Comparison of ENCODE assay signal across 10 cellular contexts in the genomic region with DNA sequence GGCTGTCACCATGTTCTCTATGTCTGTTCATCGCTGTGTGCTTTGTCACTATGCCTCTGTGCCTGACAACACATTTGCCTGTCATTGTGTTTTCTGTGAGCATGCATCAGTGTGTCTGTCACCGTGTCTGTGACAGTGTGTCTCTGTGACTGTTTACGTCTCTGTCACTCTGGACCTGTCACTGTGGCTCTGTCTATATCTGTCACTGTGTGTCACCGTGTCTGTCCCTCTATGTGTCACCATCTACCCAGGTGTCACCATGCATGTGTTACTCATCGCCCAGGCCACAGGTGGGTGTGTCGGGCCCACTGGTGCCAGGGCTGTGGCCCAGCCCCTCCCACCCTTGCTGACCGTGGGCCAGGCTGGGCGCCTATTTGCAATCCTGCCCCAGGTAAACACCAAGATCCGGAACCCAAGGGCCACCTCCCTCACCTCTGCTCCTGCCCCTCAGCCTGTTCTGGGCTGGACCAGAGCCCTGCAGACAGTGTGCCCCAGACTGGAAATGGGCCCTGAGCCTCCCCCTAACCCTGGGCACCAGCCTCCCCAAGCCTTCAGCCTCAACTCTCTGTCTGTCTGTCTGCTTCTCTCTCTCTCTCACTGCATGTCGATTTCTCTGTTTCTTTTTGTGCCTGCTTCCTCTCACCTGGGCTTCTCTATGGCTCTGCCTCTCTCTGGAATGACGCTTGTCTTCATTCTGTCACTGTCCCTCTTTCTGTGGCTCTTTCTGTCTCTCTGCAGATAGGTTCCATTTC. TPM values are rescaled to one million over a fixed set of nuclear protein-coding genes. Genes with fewer than 3 reads are reported as not detected.
DNase-seq lines count a peak whose midpoint lies in the region; ATAC-seq, FAIRE-seq and TF ChIP-seq lines count a peak whose summit lies in the region.
"Had no signal": no experiment of that assay in that cellular context is flagged by ENCODE, and none has a peak within 500 bp of the region (broad histone marks: within the 10 kb centered on the region; RNA-seq: fewer than 3 reads in every experiment).

No MANE protein-coding gene starts in this region.

- intact Hi-C loops in HepG2 (cut with micrococcal nuclease; ENCODE audit: unreplicated experiment) = no loop called here

- peak overlapping the region; percentile 41 for H3K27ac Mint-ChIP-seq in activated naive CD8-positive, alpha-beta T cell
- no peak overlapping the region for H3K27ac Mint-ChIP-seq in activated naive CD8-positive, alpha-beta T cell treated with anti-CD3 and anti-CD28 coated beads for 36 hours

- peak overlapping the region; percentile 48 for H3K9ac ChIP-seq in HepG2 (ENCODE audit: insufficient read depth, low read depth, low read length)

- H3K27ac ChIP-seq in HepG2 (ENCODE audit: extremely low read length, insufficient read depth, low read length) = peak overlapping the region; percentile 94

- peak overlapping the region; percentile 8 to 69 (median 26); a peak in 5 of 6 replicates for H3K4me3 ChIP-seq in HepG2 (replicated peaks in 1 of 3; ENCODE audit: insufficient read depth in 1 of 3, low read depth in 2 of 3, low read length in 3 of 3)

- H3K27me3 ChIP-seq in HepG2 (ENCODE audit: control insufficient read depth in 1 of 2, insufficient read depth in 2 of 2, low read length in 2 of 2) = no peaks in the 10 kb centered on the region
- H3K27me3 ChIP-seq: BE2C had no signal

- H3K4me1 Mint-ChIP-seq in activated naive CD8-positive, alpha-beta T cell (ENCODE audit: low read depth) = peaks cover 21% of the 10 kb centered on the region
- H3K4me1 Mint-ChIP-seq in activated naive CD8-positive, alpha-beta T cell treated with anti-CD3 and anti-CD28 coated beads for 36 hours = peaks cover 22% of the 10 kb centered on the region

- BruUV-seq in HepG2 (replicated peaks; lab: Mats Ljungman, UMichigan) = no TSS peak

- no peaks in the 10 kb centered on the region; a peak in 2 of 5 replicates for H3K36me3 ChIP-seq in HepG2 (replicated peaks in 1 of 2; ENCODE audit: control insufficient read depth in 1 of 2, insufficient read depth in 2 of 2, low read length in 2 of 2)
- H3K36me3 ChIP-seq: BE2C had no signal

- DNase-seq in activated naive CD8-positive, alpha-beta T cell treated with anti-CD3 and anti-CD28 coated beads for 36 hours = no peak
- peak; percentile 66 for DNase-seq in HepG2 (ENCODE audit: low spot score)
- no peak for DNase-seq in urothelium cell line (ENCODE audit: low spot score)
- DNase-seq: BE2C had no signal

- ATAC-seq in HepG2 (peak; percentile 14), GM18505 (IDR thresholded peaks at IDR 0.05; ENCODE audit: unreplicated experiment) (no peak), GM21576 (IDR thresholded peaks at IDR 0.05; ENCODE audit: unreplicated experiment) (no peak)

- H3K36me3 Mint-ChIP-seq in activated naive CD8-positive, alpha-beta T cell = peaks cover under 1% of the 10 kb centered on the region
- peaks cover under 1% of the 10 kb centered on the region for H3K36me3 Mint-ChIP-seq in activated naive CD8-positive, alpha-beta T cell treated with anti-CD3 and anti-CD28 coated beads for 36 hours

- H2AFZ ChIP-seq in HepG2 (ENCODE audit: low read length) = no peak overlapping the region

- POLR2A ChIA-PET in HepG2 (lab: Yijun Ruan, JAX) = interaction anchor here (2.8 to 10.3 kb wide), 2 partner anchors 10 to 14 kb away, joined by 35 to 388 read pairs; a partner anchor contains a TSS

- H3K4me1 ChIP-seq in HepG2 (ENCODE audit: insufficient read depth, low read length) = peaks cover 91% of the 10 kb centered on the region
- H3K4me1 ChIP-seq: BE2C had no signal

- no peaks in the 10 kb centered on the region for H4K20me1 ChIP-seq in HepG2 (ENCODE audit: insufficient read depth, low read length)

- H3K9me3 ChIP-seq in HepG2 (ENCODE audit: low read length) = no peaks in the 10 kb centered on the region
- H3K9me3 ChIP-seq: BE2C had no signal

- TF ChIP-seq POLR2A in HepG2 (IDR thresholded peaks at IDR 0.05; ENCODE audit: insufficient read depth in 1 of 2, low read depth in 2 of 2, low read length in 2 of 2) (peak in 1 of 2 experiments; percentile 18; a peak in 1 of 4 replicates), GM18505 (IDR thresholded peaks at IDR 0.05; ENCODE audit: borderline replicate concordance, extremely low read depth, insufficient read depth, insufficient read length) (no peak)

- 0 out of 4 replicates have a peak, but pooled peaks of 1 of the 2 experiments have one; percentile 28 for TF ChIP-seq EP300 in HepG2 (IDR thresholded peaks at IDR 0.05; ENCODE audit: low read depth in 2 of 2, low read length in 2 of 2)
- peak; percentile 46; the same call in 1 of the 2 replicates for TF ChIP-seq EP300 in HepG2 (CRISPR knock-in tag; IDR thresholded peaks at IDR 0.05; ENCODE audit: borderline replicate concordance)

- H3K4me2 ChIP-seq in HepG2 (ENCODE audit: low read depth, low read length) = peak overlapping the region; percentile 90

- CTCF ChIA-PET in HepG2 (lab: Yijun Ruan, JAX; ENCODE audit: low intra/inter-chr PET ratio, low total read pairs) = no interaction called here

- TF ChIP-seq CTCF in HepG2 (CRISPR knock-in tag; IDR thresholded peaks at IDR 0.05) = no peak

- no peak for TF ChIP-seq RAD21 in HepG2 (CRISPR knock-in tag; IDR thresholded peaks at IDR 0.05)

- peaks cover 15% of the 10 kb centered on the region for H3K27me3 Mint-ChIP-seq in activated naive CD8-positive, alpha-beta T cell
- peaks cover 23% of the 10 kb centered on the region for H3K27me3 Mint-ChIP-seq in activated naive CD8-positive, alpha-beta T cell treated with anti-CD3 and anti-CD28 coated beads for 36 hours

- H3K79me2 ChIP-seq in HepG2 (ENCODE audit: insufficient read depth, low read length) = peaks cover 7% of the 10 kb centered on the region

- in situ Hi-C loops in HepG2 (cut with HindIII; ENCODE audit: extremely low pct_ligation_motif_present, low pct_unique_long_range_greater_than_20kb) = no loop called here

- 8% methylated on average over 8 of the region's 11 CpGs for WGBS in HepG2 (ENCODE audit: low lambda C conversion rate)

- H3K4me3 Mint-ChIP-seq in activated naive CD8-positive, alpha-beta T cell = no peak overlapping the region
- no peak overlapping the region for H3K4me3 Mint-ChIP-seq in activated naive CD8-positive, alpha-beta T cell treated with anti-CD3 and anti-CD28 coated beads for 36 hours
- H3K4me3 Mint-ChIP-seq: stimulated activated naive CD8-positive, alpha-beta T cell treated with anti-CD3 and anti-CD28 coated beads, Interleukin-15, Interleukin-2, amounts not matched to agents 100 ng/mL and 50 ng/mL, for 24 hours had no signal

- FAIRE-seq in HepG2 (lab: Jason Lieb, UNC) (peak; percentile 36), urothelium cell line (lab: Jason Lieb, UNC) (peak; percentile 86)

- no peaks in the 10 kb centered on the region for H3K9me3 Mint-ChIP-seq in activated naive CD8-positive, alpha-beta T cell (ENCODE audit: low read depth)
- H3K9me3 Mint-ChIP-seq in activated naive CD8-positive, alpha-beta T cell treated with anti-CD3 and anti-CD28 coated beads for 36 hours = no peaks in the 10 kb centered on the region
- H3K9me3 Mint-ChIP-seq: stimulated activated naive CD8-positive, alpha-beta T cell treated with anti-CD3 and anti-CD28 coated beads, Interleukin-15, Interleukin-2, amounts not matched to agents 100 ng/mL and 50 ng/mL, for 24 hours had no signal

RNA-seq across cellular contexts. Expression of a gene that starts 7.7 kb away (rescaled TPM):
- total RNA-seq in activated naive CD8-positive, alpha-beta T cell treated with anti-CD3 and anti-CD28 coated beads for 36 hours = 10 to 100 TPM; 18.5 to 19.5 TPM
- 9.7 and 14.3 TPM in 2 replicates for total RNA-seq in HepG2 (2016; rRNA removed; fragmentation: Illumina TruSeq; extraction: Trizol)
- 2.8 and 3.4 TPM in 2 replicates for total RNA-seq in HepG2 (2016; cell fraction: cytosol; rRNA removed; fragmentation: Illumina TruSeq; extraction: Trizol; ENCODE audit: low read depth)
- total RNA-seq in HepG2 (2016; cell fraction: insoluble cytoplasmic fraction; rRNA removed; fragmentation: Illumina TruSeq; extraction: Trizol) = 10.5 and 13.6 TPM in 2 replicates
- 8.1 and 9.5 TPM in 2 replicates for total RNA-seq in HepG2 (2016; cell fraction: membrane; rRNA removed; fragmentation: Illumina TruSeq; extraction: Trizol)
- total RNA-seq in HepG2 (2016; cell fraction: nucleus; rRNA removed; fragmentation: Illumina TruSeq; extraction: Trizol) = 5.7 and 6.8 TPM in 2 replicates
- polyA plus RNA-seq in HepG2 (2011; rRNA removed) = 4.3 and 6.1 TPM in 2 replicates
- polyA plus RNA-seq in HepG2 (2011; cell fraction: cytosol; rRNA removed) = 4.2 and 8.1 TPM in 2 replicates
- polyA plus RNA-seq in HepG2 (2011; cell fraction: nucleus; rRNA removed) = 6.3 and 6.9 TPM in 2 replicates
- 6.9 and 7.1 TPM in 2 replicates for polyA plus RNA-seq in HepG2 (2012)
- 2.7 TPM in 2 replicates for polyA plus RNA-seq in HepG2 (2016; cell fraction: cytosol; fragmentation: Illumina TruSeq; extraction: Trizol; ENCODE audit: low read depth)
- polyA plus RNA-seq in HepG2 (2016; cell fraction: insoluble cytoplasmic fraction; fragmentation: Illumina TruSeq; extraction: Trizol; ENCODE audit: low read depth) = 13.7 and 14.2 TPM in 2 replicates
- polyA plus RNA-seq in HepG2 (2016; cell fraction: membrane; fragmentation: Illumina TruSeq; extraction: Trizol; ENCODE audit: low read depth) = 5.9 and 6.5 TPM in 2 replicates
- 10.3 and 12.1 TPM in 2 replicates for polyA plus RNA-seq in HepG2 (2016; cell fraction: nucleus; fragmentation: Illumina TruSeq; extraction: Trizol; ENCODE audit: insufficient read depth, low read depth)
- 9.0 and 16.6 TPM in 2 replicates for polyA minus RNA-seq in HepG2 (2011; rRNA and poly(A)+ RNA removed; ENCODE audit: low replicate concordance)
- polyA minus RNA-seq in HepG2 (2011; cell fraction: cytosol; rRNA and poly(A)+ RNA removed) = 10.0 and 10.9 TPM in 2 replicates
- 5.2 and 7.0 TPM in 2 replicates for polyA minus RNA-seq in HepG2 (2011; cell fraction: nucleus; rRNA and poly(A)+ RNA removed)

RNA-seq across cellular contexts. Expression of a gene that starts 14.1 kb away (rescaled TPM):
- total RNA-seq in activated naive CD8-positive, alpha-beta T cell treated with anti-CD3 and anti-CD28 coated beads for 36 hours = under 1 TPM; 0.28 to 0.39 TPM
- total RNA-seq in HepG2 (2016; rRNA removed; fragmentation: Illumina TruSeq; extraction: Trizol) = 27.6 and 29.8 TPM in 2 replicates
- total RNA-seq in HepG2 (2016; cell fraction: cytosol; rRNA removed; fragmentation: Illumina TruSeq; extraction: Trizol; ENCODE audit: low read depth) = 18.2 and 19.5 TPM in 2 replicates
- total RNA-seq in HepG2 (2016; cell fraction: insoluble cytoplasmic fraction; rRNA removed; fragmentation: Illumina TruSeq; extraction: Trizol) = 27.8 and 29.1 TPM in 2 replicates
- 34.4 and 34.7 TPM in 2 replicates for total RNA-seq in HepG2 (2016; cell fraction: membrane; rRNA removed; fragmentation: Illumina TruSeq; extraction: Trizol)
- 12.7 and 14.6 TPM in 2 replicates for total RNA-seq in HepG2 (2016; cell fraction: nucleus; rRNA removed; fragmentation: Illumina TruSeq; extraction: Trizol)
- 47.6 and 61.6 TPM in 2 replicates for polyA plus RNA-seq in HepG2 (2011; rRNA removed)
- polyA plus RNA-seq in HepG2 (2011; cell fraction: cytosol; rRNA removed) = 51.9 and 75.3 TPM in 2 replicates
- polyA plus RNA-seq in HepG2 (2011; cell fraction: nucleus; rRNA removed) = 17.5 and 27.3 TPM in 2 replicates
- polyA plus RNA-seq in HepG2 (2012) = 16.1 and 27.5 TPM in 2 replicates
- 12.4 and 15.4 TPM in 2 replicates for polyA plus RNA-seq in HepG2 (2016; cell fraction: cytosol; fragmentation: Illumina TruSeq; extraction: Trizol; ENCODE audit: low read depth)
- 32.3 and 32.7 TPM in 2 replicates for polyA plus RNA-seq in HepG2 (2016; cell fraction: insoluble cytoplasmic fraction; fragmentation: Illumina TruSeq; extraction: Trizol; ENCODE audit: low read depth)
- 19.9 and 23.8 TPM in 2 replicates for polyA plus RNA-seq in HepG2 (2016; cell fraction: membrane; fragmentation: Illumina TruSeq; extraction: Trizol; ENCODE audit: low read depth)
- 23.8 and 24.4 TPM in 2 replicates for polyA plus RNA-seq in HepG2 (2016; cell fraction: nucleus; fragmentation: Illumina TruSeq; extraction: Trizol; ENCODE audit: insufficient read depth, low read depth)
- 0.42 and 103 TPM in 2 replicates for polyA minus RNA-seq in HepG2 (2011; rRNA and poly(A)+ RNA removed; ENCODE audit: low replicate concordance)
- polyA minus RNA-seq in HepG2 (2011; cell fraction: cytosol; rRNA and poly(A)+ RNA removed) = 27.8 and 30.5 TPM in 2 replicates
- 7.2 and 12.8 TPM in 2 replicates for polyA minus RNA-seq in HepG2 (2011; cell fraction: nucleus; rRNA and poly(A)+ RNA removed)
- total RNA-seq: T-helper 1 cell treated with Interleukin-12 subunit alpha and Interleukin-12 subunit beta and Interleukin-4 antibody, amounts not matched to agents 30 ng/mL and 1 ng/mL, for 36 hours had no signal

RNA-seq across cellular contexts. Expression of a gene that starts 15.3 kb away (rescaled TPM):
- total RNA-seq in activated naive CD8-positive, alpha-beta T cell treated with anti-CD3 and anti-CD28 coated beads for 36 hours = 100 to 1,000 TPM; 104 to 109 TPM
- 19.9 and 21.9 TPM in 2 replicates for total RNA-seq in HepG2 (2016; rRNA removed; fragmentation: Illumina TruSeq; extraction: Trizol)
- 9.2 and 10.2 TPM in 2 replicates for total RNA-seq in HepG2 (2016; cell fraction: cytosol; rRNA removed; fragmentation: Illumina TruSeq; extraction: Trizol; ENCODE audit: low read depth)
- total RNA-seq in HepG2 (2016; cell fraction: insoluble cytoplasmic fraction; rRNA removed; fragmentation: Illumina TruSeq; extraction: Trizol) = 17.2 and 21.4 TPM in 2 replicates
- total RNA-seq in HepG2 (2016; cell fraction: membrane; rRNA removed; fragmentation: Illumina TruSeq; extraction: Trizol) = 13.2 and 15.6 TPM in 2 replicates
- 25.6 and 28.5 TPM in 2 replicates for total RNA-seq in HepG2 (2016; cell fraction: nucleus; rRNA removed; fragmentation: Illumina TruSeq; extraction: Trizol)
- 55.7 and 67.8 TPM in 2 replicates for polyA plus RNA-seq in HepG2 (2011; rRNA removed)
- 29.9 and 41.2 TPM in 2 replicates for polyA plus RNA-seq in HepG2 (2011; cell fraction: cytosol; rRNA removed)
- polyA plus RNA-seq in HepG2 (2011; cell fraction: nucleus; rRNA removed) = 174 and 217 TPM in 2 replicates
- polyA plus RNA-seq in HepG2 (2012) = 38.1 and 46.9 TPM in 2 replicates
- 5.0 and 6.1 TPM in 2 replicates for polyA plus RNA-seq in HepG2 (2016; cell fraction: cytosol; fragmentation: Illumina TruSeq; extraction: Trizol; ENCODE audit: low read depth)
- polyA plus RNA-seq in HepG2 (2016; cell fraction: insoluble cytoplasmic fraction; fragmentation: Illumina TruSeq; extraction: Trizol; ENCODE audit: low read depth) = 26.5 and 39.8 TPM in 2 replicates
- polyA plus RNA-seq in HepG2 (2016; cell fraction: membrane; fragmentation: Illumina TruSeq; extraction: Trizol; ENCODE audit: low read depth) = 10.4 and 10.6 TPM in 2 replicates
- polyA plus RNA-seq in HepG2 (2016; cell fraction: nucleus; fragmentation: Illumina TruSeq; extraction: Trizol; ENCODE audit: insufficient read depth, low read depth) = 86.7 and 87.3 TPM in 2 replicates
- 90.3 and 124 TPM in 2 replicates for polyA minus RNA-seq in HepG2 (2011; rRNA and poly(A)+ RNA removed; ENCODE audit: low replicate concordance)
- polyA minus RNA-seq in HepG2 (2011; cell fraction: cytosol; rRNA and poly(A)+ RNA removed) = 40.3 and 51.8 TPM in 2 replicates
- 40.8 and 43.1 TPM in 2 replicates for polyA minus RNA-seq in HepG2 (2011; cell fraction: nucleus; rRNA and poly(A)+ RNA removed)

RNA-seq across cellular contexts. Expression of a gene that starts 24.2 kb away (rescaled TPM):
- 1 to 10 TPM; 3.9 TPM for total RNA-seq in activated naive CD8-positive, alpha-beta T cell treated with anti-CD3 and anti-CD28 coated beads for 36 hours
- 2.7 TPM in 2 replicates for total RNA-seq in HepG2 (2016; rRNA removed; fragmentation: Illumina TruSeq; extraction: Trizol)
- 4.3 and 5.1 TPM in 2 replicates for total RNA-seq in HepG2 (2016; cell fraction: cytosol; rRNA removed; fragmentation: Illumina TruSeq; extraction: Trizol; ENCODE audit: low read depth)
- 1.9 and 2.9 TPM in 2 replicates for total RNA-seq in HepG2 (2016; cell fraction: insoluble cytoplasmic fraction; rRNA removed; fragmentation: Illumina TruSeq; extraction: Trizol)
- 9.0 and 9.5 TPM in 2 replicates for total RNA-seq in HepG2 (2016; cell fraction: membrane; rRNA removed; fragmentation: Illumina TruSeq; extraction: Trizol)
- 2.3 and 2.8 TPM in 2 replicates for total RNA-seq in HepG2 (2016; cell fraction: nucleus; rRNA removed; fragmentation: Illumina TruSeq; extraction: Trizol)
- polyA plus RNA-seq in HepG2 (2011; rRNA removed) = 2.2 and 2.3 TPM in 2 replicates
- 1.5 and 1.6 TPM in 2 replicates for polyA plus RNA-seq in HepG2 (2011; cell fraction: cytosol; rRNA removed)
- 5.0 and 5.9 TPM in 2 replicates for polyA plus RNA-seq in HepG2 (2011; cell fraction: nucleus; rRNA removed)
- polyA plus RNA-seq in HepG2 (2012) = 5.1 and 6.0 TPM in 2 replicates
- 21.8 and 22.7 TPM in 2 replicates for polyA plus RNA-seq in HepG2 (2016; cell fraction: cytosol; fragmentation: Illumina TruSeq; extraction: Trizol; ENCODE audit: low read depth)
- 6.5 and 9.2 TPM in 2 replicates for polyA plus RNA-seq in HepG2 (2016; cell fraction: insoluble cytoplasmic fraction; fragmentation: Illumina TruSeq; extraction: Trizol; ENCODE audit: low read depth)
- polyA plus RNA-seq in HepG2 (2016; cell fraction: membrane; fragmentation: Illumina TruSeq; extraction: Trizol; ENCODE audit: low read depth) = 27.3 and 32.0 TPM in 2 replicates
- polyA plus RNA-seq in HepG2 (2016; cell fraction: nucleus; fragmentation: Illumina TruSeq; extraction: Trizol; ENCODE audit: insufficient read depth, low read depth) = 16.7 and 17.0 TPM in 2 replicates
- polyA minus RNA-seq in HepG2 (2011; rRNA and poly(A)+ RNA removed; ENCODE audit: low replicate concordance) = 0.23 and 1.9 TPM in 2 replicates
- 2.7 and 2.8 TPM in 2 replicates for polyA minus RNA-seq in HepG2 (2011; cell fraction: cytosol; rRNA and poly(A)+ RNA removed)
- 2.4 TPM in 2 replicates for polyA minus RNA-seq in HepG2 (2011; cell fraction: nucleus; rRNA and poly(A)+ RNA removed)

RNA-seq across cellular contexts. Expression of a gene that starts 36.4 kb away (rescaled TPM):
- not detected for total RNA-seq in activated naive CD8-positive, alpha-beta T cell treated with anti-CD3 and anti-CD28 coated beads for 36 hours
- total RNA-seq in HepG2 (2016; rRNA removed; fragmentation: Illumina TruSeq; extraction: Trizol) = not detected in 2 replicates
- not detected in 2 replicates for total RNA-seq in HepG2 (2016; cell fraction: cytosol; rRNA removed; fragmentation: Illumina TruSeq; extraction: Trizol; ENCODE audit: low read depth)
- total RNA-seq in HepG2 (2016; cell fraction: insoluble cytoplasmic fraction; rRNA removed; fragmentation: Illumina TruSeq; extraction: Trizol) = not detected in 2 replicates
- not detected in 2 replicates for total RNA-seq in HepG2 (2016; cell fraction: membrane; rRNA removed; fragmentation: Illumina TruSeq; extraction: Trizol)
- not detected in 2 replicates for total RNA-seq in HepG2 (2016; cell fraction: nucleus; rRNA removed; fragmentation: Illumina TruSeq; extraction: Trizol)
- not detected in 2 replicates for polyA plus RNA-seq in HepG2 (2011; rRNA removed)
- polyA plus RNA-seq in HepG2 (2011; cell fraction: cytosol; rRNA removed) = not detected in 2 replicates
- 0.07 TPM in 1 of 2 replicates, not detected in the other for polyA plus RNA-seq in HepG2 (2011; cell fraction: nucleus; rRNA removed)
- polyA plus RNA-seq in HepG2 (2012) = not detected in 2 replicates
- polyA plus RNA-seq in HepG2 (2016; cell fraction: cytosol; fragmentation: Illumina TruSeq; extraction: Trizol; ENCODE audit: low read depth) = not detected in 2 replicates
- polyA plus RNA-seq in HepG2 (2016; cell fraction: insoluble cytoplasmic fraction; fragmentation: Illumina TruSeq; extraction: Trizol; ENCODE audit: low read depth) = not detected in 2 replicates
- not detected in 2 replicates for polyA plus RNA-seq in HepG2 (2016; cell fraction: membrane; fragmentation: Illumina TruSeq; extraction: Trizol; ENCODE audit: low read depth)
- polyA plus RNA-seq in HepG2 (2016; cell fraction: nucleus; fragmentation: Illumina TruSeq; extraction: Trizol; ENCODE audit: insufficient read depth, low read depth) = not detected in 2 replicates
- polyA minus RNA-seq in HepG2 (2011; rRNA and poly(A)+ RNA removed; ENCODE audit: low replicate concordance) = not detected in 2 replicates
- polyA minus RNA-seq in HepG2 (2011; cell fraction: cytosol; rRNA and poly(A)+ RNA removed) = not detected in 2 replicates
- not detected in 2 replicates for polyA minus RNA-seq in HepG2 (2011; cell fraction: nucleus; rRNA and poly(A)+ RNA removed)
- total RNA-seq: M059J; T-helper 1 cell treated with Interleukin-12 subunit alpha and Interleukin-12 subunit beta and Interleukin-4 antibody, amounts not matched to agents 30 ng/mL and 1 ng/mL, for 36 hours had no signal

Comparison
In these comparisons a context has a peak if more than half of its experiments do, and no peak if none do; other contexts are left out.
1. RNA of a gene that starts 14.1 kb away (total RNA-seq): 12.7 to 34.7 TPM in HepG2; 0.28 to 0.39 TPM in activated naive CD8-positive, alpha-beta T cell treated with anti-CD3 and anti-CD28 coated beads for 36 hours; every median in the first group is over 4 times any median in the second.